9 cellular contexts compared by ENCODE assay signal in genomic region chr2:134233733-134234135, GRCh38.
A peak's percentile ranks its signal among the peaks of the same experiment; 100 is the strongest.
DNase-seq lines count a peak whose midpoint lies in the region; ATAC-seq and TF ChIP-seq lines count a peak whose summit lies in the region.
"Had no signal": no experiment of that assay in that cellular context is flagged by ENCODE, and none has a peak within 500 bp of the region (broad histone marks: within the 10 kb centered on the region; RNA-seq: fewer than 3 reads in every experiment).

No MANE protein-coding gene starts in this region.

- no peaks in the 10 kb centered on the region for H3K36me3 ChIP-seq in MM.1S (replicated peaks; ENCODE audit: insufficient read depth, low read length)

- H3K27ac ChIP-seq in MM.1S (ENCODE audit: low read length), result peak overlapping the region; percentile 81

- H3K27me3 Mint-ChIP-seq in nephron (ENCODE audit: low read depth), result no peaks in the 10 kb centered on the region

- peaks cover 27% of the 10 kb centered on the region for H3F3A ChIP-seq in MM.1S (ENCODE audit: insufficient read depth, low read length)

- H3K36me3 Mint-ChIP-seq in nephron (ENCODE audit: low read depth), result peaks cover 10% of the 10 kb centered on the region

- peaks cover 89% of the 10 kb centered on the region for H3K79me2 ChIP-seq in MM.1S (ENCODE audit: low read length)

- peaks cover 75% of the 10 kb centered on the region for H3K4me1 ChIP-seq in MM.1S (ENCODE audit: low read length)

- peak; percentile 37 for ATAC-seq in GM18873 (IDR thresholded peaks at IDR 0.05; ENCODE audit: low FRiP score, unreplicated experiment)
- ATAC-seq in HG02610 (IDR thresholded peaks at IDR 0.05; ENCODE audit: unreplicated experiment), result peak; percentile 82
- ATAC-seq: HCT116 had no signal

- H3K9me2 ChIP-seq in MM.1S (replicated peaks; ENCODE audit: insufficient read depth, low read length), result no peaks in the 10 kb centered on the region

- peak overlapping the region; percentile 58 for H3K4me2 ChIP-seq in MM.1S (ENCODE audit: low read depth, low read length)

- no peak overlapping the region for H2AFZ ChIP-seq in MM.1S (ENCODE audit: low read length)

- no peaks in the 10 kb centered on the region for H4K20me1 ChIP-seq in MM.1S (ENCODE audit: insufficient read depth, low read length)

- H3K4me3 ChIP-seq in MM.1S (ENCODE audit: low read length), result 0 out of 2 replicates have a peak overlapping the region, but pooled peaks have one; percentile 3

- no peaks in the 10 kb centered on the region for H3K27me3 ChIP-seq in MM.1S (replicated peaks; ENCODE audit: insufficient read depth, low read length)

- peak overlapping the region; percentile 28; the same call in 1 of the 2 replicates for H3K9ac ChIP-seq in MM.1S (ENCODE audit: low read length)

- H3K9me3 Mint-ChIP-seq in nephron, result peaks cover 13% of the 10 kb centered on the region

- DNase-seq in MM.1S (peak; percentile 23), GDM1 (lab: John Stamatoyannopoulos, UW) (no peak), SKM-1 treated with dmso at 0.1 percent for 144 hours (lab: John Stamatoyannopoulos, UW; ENCODE audit: unreplicated experiment) (no peak)
- no peak for DNase-seq in stimulated activated CD4-positive, alpha-beta T cell treated with anti-CD3 and anti-CD28 coated beads, Interleukin-2, amount 100 ng/mL, for 24 hours
- no peak for DNase-seq in central memory CD4-positive, alpha-beta T cell

- H3K27ac Mint-ChIP-seq in nephron, result peak overlapping the region in 2 of 3 experiments; percentile 4 to 37

- no peak overlapping the region for H3K4me3 Mint-ChIP-seq in nephron

- H3K4me1 Mint-ChIP-seq in nephron, result peaks cover 18% of the 10 kb centered on the region

- TF ChIP-seq CTCF in MM.1S (IDR thresholded peaks at IDR 0.05; ENCODE audit: low read length), result no peak
- TF ChIP-seq CTCF in nephron (IDR thresholded peaks at IDR 0.05; ENCODE audit: unreplicated experiment in 3 of 3), result no peak

- no peaks in the 10 kb centered on the region for H3K9me3 ChIP-seq in MM.1S (replicated peaks; ENCODE audit: insufficient read depth, low read length)
